ENCODE assay signal across 20 cellular contexts in genomic region chr7:151704284-151704968, GRCh38.
"Had no signal": no experiment of that assay in that cellular context is flagged by ENCODE, and none has a peak within 500 bp of the region (broad histone marks: within the 10 kb centered on the region; RNA-seq: fewer than 3 reads in every experiment).

No MANE protein-coding gene starts in this region.

- H3K4me3 ChIP-seq: lung, spleen, testis, uterus had no signal

- H3K27me3 ChIP-seq: brain microvascular endothelial cell, spleen, testis, uterus had no signal

- ATAC-seq: activated CD8-positive, alpha-beta T cell treated with anti-CD3 and anti-CD28 coated beads, Interleukin-2, amount 10 ng/mL, durations not matched to agents 7 days and 5 days; activated naive CD4-positive, alpha-beta T cell treated with anti-CD3 and anti-CD28 coated beads, Interleukin-2, amount 50 U/mL, for 72 hours; natural killer cell had no signal

- DNase-seq: activated CD4-positive, alpha-beta T cell treated with anti-CD3 and anti-CD28 coated beads for 1 hour; activated CD4-positive, alpha-beta T cell treated with anti-CD3 and anti-CD28 coated beads, Interleukin-2, amount 50 U/mL, for 1 hour; activated CD8-positive, alpha-beta T cell treated with anti-CD3 and anti-CD28 coated beads, Interleukin-2, amount 10 ng/mL, durations not matched to agents 7 days and 5 days; activated T-cell treated with anti-CD3 and anti-CD28 coated beads, Interleukin-2, amount 50 U/mL, for 1 hour; brain microvascular endothelial cell; central memory CD4-positive, alpha-beta T cell; effector memory CD4-positive, alpha-beta T cell; foreskin melanocyte; hippocampal formation; midbrain; natural killer cell; retina; spleen; stimulated activated CD4-positive, alpha-beta T cell treated with anti-CD3 and anti-CD28 coated beads, Interleukin-4, amount 100 ng/mL, for 1 hour; stimulated activated naive CD4-positive, alpha-beta T cell; T-helper 9 cell; testis; uterus had no signal

- H3K36me3 ChIP-seq: uterus had no signal

- H3K4me1 ChIP-seq: uterus had no signal

- H3K4me3 Mint-ChIP-seq: activated CD8-positive, alpha-beta T cell treated with anti-CD3 and anti-CD28 coated beads, Interleukin-2, amount 10 ng/mL, durations not matched to agents 7 days and 5 days; natural killer cell had no signal

- H3K36me3 Mint-ChIP-seq: natural killer cell had no signal

- H3K9me3 ChIP-seq: spleen, testis, uterus had no signal

- H3K27ac ChIP-seq: brain microvascular endothelial cell, spleen, testis, uterus had no signal

- H3K9me3 Mint-ChIP-seq: activated naive CD4-positive, alpha-beta T cell treated with anti-CD3 and anti-CD28 coated beads, Interleukin-2, amount 50 U/mL, for 72 hours; natural killer cell had no signal

- H3K27ac Mint-ChIP-seq: activated CD8-positive, alpha-beta T cell treated with anti-CD3 and anti-CD28 coated beads, Interleukin-2, amount 10 ng/mL, durations not matched to agents 7 days and 5 days; activated naive CD4-positive, alpha-beta T cell treated with anti-CD3 and anti-CD28 coated beads, Interleukin-2, amount 50 U/mL, for 72 hours; natural killer cell had no signal
